1 cellular context compared by ENCODE assay signal in the genomic region with DNA sequence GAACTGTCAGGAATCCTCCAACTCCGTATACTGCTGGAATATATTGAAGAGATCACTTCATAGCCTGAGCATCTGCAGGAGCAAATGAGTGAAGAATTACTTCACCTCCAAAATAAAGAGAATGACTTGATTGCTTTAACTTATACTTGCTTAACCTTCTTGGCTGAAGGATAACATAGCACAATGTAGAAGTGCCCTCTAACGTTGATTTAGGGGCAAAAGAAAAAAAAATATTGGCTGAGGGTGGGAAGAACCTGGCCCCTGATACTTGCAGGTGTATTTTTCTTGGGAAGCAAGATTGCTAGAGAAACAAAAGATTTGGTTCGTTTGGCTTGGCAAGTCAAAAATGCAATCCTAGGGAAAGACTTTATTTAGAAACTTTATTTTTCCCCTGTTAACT.
TF ChIP-seq lines count a peak whose summit lies in the region.

No MANE protein-coding gene starts in this region.

TF ChIP-seq in SK-N-SH treated with all-trans-retinoic acid at 6 μM for 48 hours, 23 proteins besides CTCF, POLR2A, EP300 and RAD21 (continued from another document):
- TF ChIP-seq, protein P1, sequence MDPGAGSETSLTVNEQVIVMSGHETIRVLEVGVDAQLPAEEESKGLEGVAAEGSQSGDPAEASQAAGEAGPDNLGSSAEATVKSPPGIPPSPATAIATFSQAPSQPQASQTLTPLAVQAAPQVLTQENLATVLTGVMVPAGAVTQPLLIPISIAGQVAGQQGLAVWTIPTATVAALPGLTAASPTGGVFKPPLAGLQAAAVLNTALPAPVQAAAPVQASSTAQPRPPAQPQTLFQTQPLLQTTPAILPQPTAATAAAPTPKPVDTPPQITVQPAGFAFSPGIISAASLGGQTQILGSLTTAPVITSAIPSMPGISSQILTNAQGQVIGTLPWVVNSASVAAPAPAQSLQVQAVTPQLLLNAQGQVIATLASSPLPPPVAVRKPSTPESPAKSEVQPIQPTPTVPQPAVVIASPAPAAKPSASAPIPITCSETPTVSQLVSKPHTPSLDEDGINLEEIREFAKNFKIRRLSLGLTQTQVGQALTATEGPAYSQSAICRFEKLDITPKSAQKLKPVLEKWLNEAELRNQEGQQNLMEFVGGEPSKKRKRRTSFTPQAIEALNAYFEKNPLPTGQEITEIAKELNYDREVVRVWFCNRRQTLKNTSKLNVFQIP (CRISPR knock-in tag; IDR thresholded peaks at IDR 0.05; ENCODE audit: borderline replicate concordance, low read depth): no peak
- TF ChIP-seq ZC3H10 (CRISPR knock-in tag; IDR thresholded peaks at IDR 0.05) (no peak), ZFP3 (CRISPR knock-in tag; IDR thresholded peaks at IDR 0.05) (no peak), ZNF565 (CRISPR knock-in tag; conservative IDR thresholded peaks at IDR 0.05; ENCODE audit: low read depth) (no peak), ZNF8 (CRISPR knock-in tag; IDR thresholded peaks at IDR 0.05) (no peak), ZFP30 (CRISPR knock-in tag; IDR thresholded peaks at IDR 0.05) (no peak), BACH2 (CRISPR knock-in tag; IDR thresholded peaks at IDR 0.05; ENCODE audit: borderline replicate concordance) (no peak), TOX (CRISPR knock-in tag; IDR thresholded peaks at IDR 0.05; ENCODE audit: borderline replicate concordance) (no peak), GLIS3 (CRISPR knock-in tag; IDR thresholded peaks at IDR 0.05) (no peak)
- TF ChIP-seq, protein P2, sequence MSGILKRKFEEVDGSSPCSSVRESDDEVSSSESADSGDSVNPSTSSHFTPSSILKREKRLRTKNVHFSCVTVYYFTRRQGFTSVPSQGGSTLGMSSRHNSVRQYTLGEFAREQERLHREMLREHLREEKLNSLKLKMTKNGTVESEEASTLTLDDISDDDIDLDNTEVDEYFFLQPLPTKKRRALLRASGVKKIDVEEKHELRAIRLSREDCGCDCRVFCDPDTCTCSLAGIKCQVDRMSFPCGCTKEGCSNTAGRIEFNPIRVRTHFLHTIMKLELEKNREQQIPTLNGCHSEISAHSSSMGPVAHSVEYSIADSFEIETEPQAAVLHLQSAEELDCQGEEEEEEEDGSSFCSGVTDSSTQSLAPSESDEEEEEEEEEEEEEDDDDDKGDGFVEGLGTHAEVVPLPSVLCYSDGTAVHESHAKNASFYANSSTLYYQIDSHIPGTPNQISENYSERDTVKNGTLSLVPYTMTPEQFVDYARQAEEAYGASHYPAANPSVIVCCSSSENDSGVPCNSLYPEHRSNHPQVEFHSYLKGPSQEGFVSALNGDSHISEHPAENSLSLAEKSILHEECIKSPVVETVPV (CRISPR knock-in tag; IDR thresholded peaks at IDR 0.05): no peak
TF ChIP-seq in SK-N-SH treated with all-trans-retinoic acid at 6 μM for 48 hours: peak in this region for 0.
